Comparison of ENCODE assay signal across 14 cellular contexts in the genomic region with DNA sequence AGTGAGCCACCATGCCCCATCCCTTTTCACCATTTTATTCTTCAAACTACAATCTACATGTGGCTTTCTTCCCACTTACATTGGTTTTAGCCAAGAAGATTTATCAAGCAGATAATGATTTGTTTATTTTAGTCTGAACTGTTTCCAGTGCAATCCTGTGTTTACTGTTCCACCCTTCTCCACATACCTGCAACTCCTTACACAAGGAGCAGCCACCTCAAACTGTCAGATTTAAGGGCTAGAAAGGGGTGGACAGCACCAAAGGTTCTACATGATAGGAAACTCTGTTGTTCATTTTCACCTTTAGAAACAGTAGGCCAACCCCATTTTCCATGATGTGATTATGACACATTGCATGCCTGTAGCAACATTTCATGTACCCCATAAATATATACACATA. TPM values are rescaled to one million over a fixed set of nuclear protein-coding genes. Genes with fewer than 3 reads are reported as not detected.
DNase-seq lines count a peak whose midpoint lies in the region; ATAC-seq, FAIRE-seq and TF ChIP-seq lines count a peak whose summit lies in the region.
"Had no signal": no experiment of that assay in that cellular context is flagged by ENCODE, and none has a peak within 500 bp of the region (broad histone marks: within the 10 kb centered on the region; RNA-seq: fewer than 3 reads in every experiment).

No MANE protein-coding gene starts in this region.

- peaks cover 17% of the 10 kb centered on the region for H3K36me3 Mint-ChIP-seq in T-helper 1 cell treated with Interleukin-12 subunit alpha and Interleukin-12 subunit beta and Interleukin-4 antibody, amounts not matched to agents 30 μg/mL and 1 μg/mL, for 36 hours (ENCODE audit: low read depth)
- peaks cover 20% of the 10 kb centered on the region for H3K36me3 Mint-ChIP-seq in nephron progenitor cell (ENCODE audit: low read depth)

- no peaks in the 10 kb centered on the region; the same call in 1 of the 2 replicates for H3K36me3 ChIP-seq in KMS-11 (ENCODE audit: insufficient read depth)
- H3K36me3 ChIP-seq in K562 (ENCODE audit: control insufficient read depth, insufficient read depth, low read length), result peaks cover 45% of the 10 kb centered on the region

- H3K4me1 ChIP-seq in KMS-11 (ENCODE audit: low read depth, poor library complexity, severe bottlenecking), result peaks cover 41% of the 10 kb centered on the region
- peaks cover 20 to 24% of the 10 kb centered on the region in 2 experiments; a peak in 4 of 5 replicates for H3K4me1 ChIP-seq in K562 (replicated peaks in 1 of 2; ENCODE audit: control insufficient read depth in 2 of 2, insufficient read depth in 2 of 2, low read length in 2 of 2)

- peak overlapping the region; percentile 94 for H3K4me3 Mint-ChIP-seq in T-helper 1 cell treated with Interleukin-12 subunit alpha and Interleukin-12 subunit beta and Interleukin-4 antibody, amounts not matched to agents 30 μg/mL and 1 μg/mL, for 36 hours
- peak overlapping the region; percentile 98 for H3K4me3 Mint-ChIP-seq in nephron progenitor cell

- intact Hi-C loops in K562 (cut with micrococcal nuclease), result no loop called here

- POLR2A ChIA-PET in K562 (lab: Yijun Ruan, JAX), result interaction anchor here (0.6 to 3.8 kb wide), 3 partner anchors 11 to 16 kb away, joined by 3 to 13 read pairs (median 5); a partner anchor contains a TSS

- H4K20me1 ChIP-seq in KMS-11 (ENCODE audit: insufficient read depth), result no peaks in the 10 kb centered on the region
- H4K20me1 ChIP-seq in K562 (replicated peaks; ENCODE audit: control insufficient read depth, insufficient read depth, low read length), result no peaks in the 10 kb centered on the region

- CTCF ChIA-PET in K562 (lab: Yijun Ruan, JAX; ENCODE audit: low intra/inter-chr PET ratio), result interaction anchor here (2.7 kb wide), 1 partner anchor 139 kb away, joined by 20 read pairs; no protein-coding TSS in a partner anchor

- TF ChIP-seq CTCF in KMS-11 (conservative IDR thresholded peaks at IDR 0.05; ENCODE audit: low read depth, low read length) (no peak), K562 (IDR thresholded peaks at IDR 0.05 in 2 of 3, conservative IDR thresholded peaks at IDR 0.05 in 1 of 3; ENCODE audit: insufficient read depth in 2 of 3, low read depth in 1 of 3, low read length in 3 of 3) (no peak), nephron progenitor cell (IDR thresholded peaks at IDR 0.05) (no peak)

- no peak overlapping the region for H3K9ac ChIP-seq in KMS-11
- H3K9ac ChIP-seq in K562 (ENCODE audit: insufficient read depth in 1 of 2, low read depth in 2 of 2, low read length in 2 of 2), result no peak overlapping the region

- TF ChIP-seq RAD21 in K562 (CRISPR knock-in tag; conservative IDR thresholded peaks at IDR 0.05 in 1 of 2, IDR thresholded peaks at IDR 0.05 in 1 of 2), result no peak

- H3K4me1 Mint-ChIP-seq in T-helper 1 cell treated with Interleukin-12 subunit alpha and Interleukin-12 subunit beta and Interleukin-4 antibody, amounts not matched to agents 30 μg/mL and 1 μg/mL, for 36 hours (ENCODE audit: low read depth), result peaks cover 25% of the 10 kb centered on the region
- peaks cover 35% of the 10 kb centered on the region for H3K4me1 Mint-ChIP-seq in nephron progenitor cell

- no peak overlapping the region for H3K4me3 ChIP-seq in KMS-11 (IDR thresholded peaks at IDR 0.05; ENCODE audit: insufficient read depth, low read depth, low read length)
- peak overlapping the region; percentile 92; the same call in 1 of the 2 replicates for H3K4me3 ChIP-seq in K562

- TF ChIP-seq EP300 in K562 (IDR thresholded peaks at IDR 0.05; ENCODE audit: low read length), result no peak

- H3K27me3 ChIP-seq in KMS-11 (ENCODE audit: insufficient read depth, low read depth) (no peaks in the 10 kb centered on the region), K562 (ENCODE audit: control insufficient read depth in 2 of 2, insufficient read depth in 2 of 2, low read length in 2 of 2) (no peaks in the 10 kb centered on the region)
- H3K27me3 ChIP-seq: sigmoid colon, tibial artery had no signal

- DNase-seq in T-helper 1 cell (no peak), K562 (ENCODE audit: extremely low read depth in 1 of 4, low spot score in 3 of 4) (no peak), nephron progenitor cell (no peak), RCC 7860 (ENCODE audit: low spot score) (no peak), ecto neural progenitor cell (ENCODE audit: low spot score) (no peak), UCSD-AML1 (lab: John Stamatoyannopoulos, UW; ENCODE audit: unreplicated experiment) (no peak)
- DNase-seq: amygdala, MM.1S, NCI-H226, RPMI8226, sigmoid colon, tibial artery had no signal

- no peak for ATAC-seq in K562

- TF ChIP-seq POLR2A in K562 (conservative IDR thresholded peaks at IDR 0.05), result no peak

- H3K27ac Mint-ChIP-seq in T-helper 1 cell treated with Interleukin-12 subunit alpha and Interleukin-12 subunit beta and Interleukin-4 antibody, amounts not matched to agents 30 μg/mL and 1 μg/mL, for 36 hours, result peak overlapping the region; percentile 43
- H3K27ac Mint-ChIP-seq in nephron progenitor cell, result peak overlapping the region; percentile 54

- H3K79me2 ChIP-seq in KMS-11 (ENCODE audit: insufficient read depth, low read depth) (peaks cover 32% of the 10 kb centered on the region; the same call in 1 of the 2 replicates), K562 (ENCODE audit: control insufficient read depth, insufficient read depth, low read length) (peaks cover 52% of the 10 kb centered on the region)

- no peaks in the 10 kb centered on the region for H3K27me3 Mint-ChIP-seq in T-helper 1 cell treated with Interleukin-12 subunit alpha and Interleukin-12 subunit beta and Interleukin-4 antibody, amounts not matched to agents 30 μg/mL and 1 μg/mL, for 36 hours (ENCODE audit: low read depth)
- no peaks in the 10 kb centered on the region for H3K27me3 Mint-ChIP-seq in nephron progenitor cell (ENCODE audit: low read depth, poor library complexity)

- no peaks in the 10 kb centered on the region for H3K9me1 ChIP-seq in K562 (ENCODE audit: control insufficient read depth, insufficient read depth, low read length)

- no peaks in the 10 kb centered on the region for H3K9me3 ChIP-seq in K562 (replicated peaks; ENCODE audit: control insufficient read depth, insufficient read depth, low read depth, low read length)
- H3K9me3 ChIP-seq: sigmoid colon, tibial artery had no signal

- peak overlapping the region; percentile 89; the same call in 1 of the 2 replicates for H3K4me2 ChIP-seq in KMS-11
- H3K4me2 ChIP-seq in K562 (ENCODE audit: insufficient read depth, low read length), result 0 out of 2 replicates have a peak overlapping the region, but pooled peaks have one; percentile 99

- H3K27ac ChIP-seq in KMS-11 (no peak overlapping the region), K562 (ENCODE audit: extremely low read depth, low read depth, low read length) (no peak overlapping the region; the same call in 2 of the 3 replicates)

- in situ Hi-C loops in K562 (cut with MboI), result no loop called here

- FAIRE-seq in K562 (lab: Jason Lieb, UNC), result no peak
- no peak for FAIRE-seq in RCC 7860 (lab: Jason Lieb, UNC)

- no peak overlapping the region for H2AFZ ChIP-seq in KMS-11 (ENCODE audit: low read depth)
- H2AFZ ChIP-seq in K562 (ENCODE audit: low read depth, low read length), result no peak overlapping the region

- BruUV-seq in K562 (replicated peaks; lab: Mats Ljungman, UMichigan), result no TSS peak

- no peaks in the 10 kb centered on the region for H3K9me3 Mint-ChIP-seq in T-helper 1 cell treated with Interleukin-12 subunit alpha and Interleukin-12 subunit beta and Interleukin-4 antibody, amounts not matched to agents 30 μg/mL and 1 μg/mL, for 36 hours
- H3K9me3 Mint-ChIP-seq in nephron progenitor cell, result no peaks in the 10 kb centered on the region

RNA-seq across cellular contexts. Expression of a gene that starts 1.9 kb away (rescaled TPM):
- total RNA-seq in K562 (2011; cell fraction: chromatin; rRNA removed; ENCODE audit: low replicate concordance), result 45.7 and 57.8 TPM in 2 replicates
- total RNA-seq in K562 (2011; cell fraction: nucleolus; rRNA removed), result 36.1 and 40.2 TPM in 2 replicates
- total RNA-seq in K562 (2011; cell fraction: nucleoplasm; rRNA removed), result 40.8 and 43.7 TPM in 2 replicates
- total RNA-seq in K562 (2014; rRNA removed) (9.4 and 12.0 TPM in 2 replicates), K562 (2014; rRNA removed; fragmentation: Illumina TruSeq; extraction: Trizol) (6.3 and 6.6 TPM in 2 replicates), K562 (2015; rRNA removed; fragmentation: Illumina TruSeq; extraction: Trizol) (9.0 and 9.4 TPM in 2 replicates), K562 (2021) (11.1 and 12.5 TPM in 2 replicates)
- polyA plus RNA-seq in K562 (2011; rRNA removed) (8.1 and 10.5 TPM in 2 replicates), K562 (2014; fragmentation: Illumina TruSeq; extraction: Trizol) (10.5 and 12.6 TPM in 2 replicates), K562 (2014; fragmentation: Nextera tagmentation; extraction: Ambion mirVana) (1 to 10 TPM; 3.4 to 3.6 TPM), K562 (2014; rRNA removed) (8.3 and 8.8 TPM in 2 replicates)
- polyA plus RNA-seq in K562 (2011; cell fraction: cytosol; rRNA removed), result 5.6 and 8.2 TPM in 2 replicates
- polyA plus RNA-seq in K562 (2011; cell fraction: nucleus; rRNA removed), result 7.3 and 11.3 TPM in 2 replicates
- polyA plus RNA-seq in K562 (2012), result 10.6 and 11.1 TPM in 2 replicates
- 12.3 and 18.9 TPM in 2 replicates for polyA minus RNA-seq in K562 (2011; rRNA and poly(A)+ RNA removed)
- 4.2 and 8.2 TPM in 2 replicates for polyA minus RNA-seq in K562 (2011; cell fraction: cytosol; rRNA and poly(A)+ RNA removed)
- 5.3 and 8.8 TPM in 2 replicates for polyA minus RNA-seq in K562 (2011; cell fraction: nucleus; rRNA and poly(A)+ RNA removed)

RNA-seq across cellular contexts. Expression of a gene that starts 2.4 kb away (rescaled TPM):
- 29.7 and 49.0 TPM in 2 replicates for total RNA-seq in K562 (2011; cell fraction: chromatin; rRNA removed; ENCODE audit: low replicate concordance)
- 21.0 and 22.5 TPM in 2 replicates for total RNA-seq in K562 (2011; cell fraction: nucleolus; rRNA removed)
- total RNA-seq in K562 (2011; cell fraction: nucleoplasm; rRNA removed), result 22.1 and 38.2 TPM in 2 replicates
- total RNA-seq in K562 (2014; rRNA removed), result 6.0 and 12.2 TPM in 2 replicates
- 8.8 and 9.0 TPM in 2 replicates for total RNA-seq in K562 (2014; rRNA removed; fragmentation: Illumina TruSeq; extraction: Trizol)
- 6.8 and 7.8 TPM in 2 replicates for total RNA-seq in K562 (2015; rRNA removed; fragmentation: Illumina TruSeq; extraction: Trizol)
- 8.2 and 9.6 TPM in 2 replicates for total RNA-seq in K562 (2021)
- 5.5 and 7.7 TPM in 2 replicates for polyA plus RNA-seq in K562 (2011; rRNA removed)
- 5.1 and 7.1 TPM in 2 replicates for polyA plus RNA-seq in K562 (2011; cell fraction: cytosol; rRNA removed)
- polyA plus RNA-seq in K562 (2011; cell fraction: nucleus; rRNA removed), result 8.0 and 9.9 TPM in 2 replicates
- 10.0 and 17.2 TPM in 2 replicates for polyA plus RNA-seq in K562 (2012)
- 11.8 and 12.1 TPM in 2 replicates for polyA plus RNA-seq in K562 (2014; fragmentation: Illumina TruSeq; extraction: Trizol)
- polyA plus RNA-seq in K562 (2014; fragmentation: Nextera tagmentation; extraction: Ambion mirVana), result 10 to 100 TPM; 11.5 to 16.0 TPM
- polyA plus RNA-seq in K562 (2014; rRNA removed), result 10.9 and 14.5 TPM in 2 replicates
- 5.8 and 9.6 TPM in 2 replicates for polyA minus RNA-seq in K562 (2011; rRNA and poly(A)+ RNA removed)
- polyA minus RNA-seq in K562 (2011; cell fraction: cytosol; rRNA and poly(A)+ RNA removed), result 3.7 and 6.1 TPM in 2 replicates
- polyA minus RNA-seq in K562 (2011; cell fraction: nucleus; rRNA and poly(A)+ RNA removed), result 6.6 and 7.0 TPM in 2 replicates

RNA-seq across cellular contexts. Expression of a gene that starts 16.0 kb away (rescaled TPM):
- total RNA-seq in K562 (2011; cell fraction: chromatin; rRNA removed; ENCODE audit: low replicate concordance), result 253 and 412 TPM in 2 replicates
- 1,095 and 1,098 TPM in 2 replicates for total RNA-seq in K562 (2011; cell fraction: nucleolus; rRNA removed)
- total RNA-seq in K562 (2011; cell fraction: nucleoplasm; rRNA removed), result 971 and 1,742 TPM in 2 replicates
- total RNA-seq in K562 (2014; rRNA removed) (2,067 and 2,551 TPM in 2 replicates), K562 (2014; rRNA removed; fragmentation: Illumina TruSeq; extraction: Trizol) (2,142 and 2,848 TPM in 2 replicates), K562 (2015; rRNA removed; fragmentation: Illumina TruSeq; extraction: Trizol) (2,702 and 3,023 TPM in 2 replicates), K562 (2021) (1,539 and 1,728 TPM in 2 replicates)
- polyA plus RNA-seq in K562 (2011; rRNA removed) (5,002 and 6,155 TPM in 2 replicates), K562 (2014; fragmentation: Illumina TruSeq; extraction: Trizol) (4,115 and 4,591 TPM in 2 replicates), K562 (2014; fragmentation: Nextera tagmentation; extraction: Ambion mirVana) (1,000 to 10,000 TPM; 3,710 to 4,120 TPM), K562 (2014; rRNA removed) (3,174 and 4,926 TPM in 2 replicates)
- polyA plus RNA-seq in K562 (2011; cell fraction: cytosol; rRNA removed), result 2,939 and 4,172 TPM in 2 replicates
- 1,268 and 1,390 TPM in 2 replicates for polyA plus RNA-seq in K562 (2011; cell fraction: nucleus; rRNA removed)
- polyA plus RNA-seq in K562 (2012), result 3,200 and 4,932 TPM in 2 replicates
- 945 and 1,386 TPM in 2 replicates for polyA minus RNA-seq in K562 (2011; rRNA and poly(A)+ RNA removed)
- polyA minus RNA-seq in K562 (2011; cell fraction: cytosol; rRNA and poly(A)+ RNA removed), result 577 and 776 TPM in 2 replicates
- 198 and 385 TPM in 2 replicates for polyA minus RNA-seq in K562 (2011; cell fraction: nucleus; rRNA and poly(A)+ RNA removed)

RNA-seq across cellular contexts. Expression of a gene that starts 18.0 kb away (rescaled TPM):
- total RNA-seq in K562 (2011; cell fraction: chromatin; rRNA removed; ENCODE audit: low replicate concordance), result 277 and 420 TPM in 2 replicates
- total RNA-seq in K562 (2011; cell fraction: nucleolus; rRNA removed), result 213 and 237 TPM in 2 replicates
- 221 and 229 TPM in 2 replicates for total RNA-seq in K562 (2011; cell fraction: nucleoplasm; rRNA removed)
- total RNA-seq in K562 (2014; rRNA removed), result 65.3 and 68.6 TPM in 2 replicates
- 57.8 and 61.9 TPM in 2 replicates for total RNA-seq in K562 (2014; rRNA removed; fragmentation: Illumina TruSeq; extraction: Trizol)
- total RNA-seq in K562 (2015; rRNA removed; fragmentation: Illumina TruSeq; extraction: Trizol), result 56.9 and 57.4 TPM in 2 replicates
- total RNA-seq in K562 (2021), result 56.8 and 60.7 TPM in 2 replicates
- polyA plus RNA-seq in K562 (2011; rRNA removed), result 58.1 and 98.5 TPM in 2 replicates
- polyA plus RNA-seq in K562 (2011; cell fraction: cytosol; rRNA removed), result 45.3 and 56.2 TPM in 2 replicates
- polyA plus RNA-seq in K562 (2011; cell fraction: nucleus; rRNA removed), result 109 and 138 TPM in 2 replicates
- 59.7 and 71.1 TPM in 2 replicates for polyA plus RNA-seq in K562 (2012)
- 67.8 and 75.1 TPM in 2 replicates for polyA plus RNA-seq in K562 (2014; fragmentation: Illumina TruSeq; extraction: Trizol)
- 10 to 100 TPM; 51.7 to 91.5 TPM for polyA plus RNA-seq in K562 (2014; fragmentation: Nextera tagmentation; extraction: Ambion mirVana)
- polyA plus RNA-seq in K562 (2014; rRNA removed), result 96.2 and 97.9 TPM in 2 replicates
- polyA minus RNA-seq in K562 (2011; rRNA and poly(A)+ RNA removed), result 52.6 and 91.8 TPM in 2 replicates
- 19.5 and 27.7 TPM in 2 replicates for polyA minus RNA-seq in K562 (2011; cell fraction: cytosol; rRNA and poly(A)+ RNA removed)
- 52.2 and 56.8 TPM in 2 replicates for polyA minus RNA-seq in K562 (2011; cell fraction: nucleus; rRNA and poly(A)+ RNA removed)

RNA-seq across cellular contexts. Expression of a gene that starts 24.3 kb away (rescaled TPM):
- 4.9 and 13.4 TPM in 2 replicates for total RNA-seq in K562 (2011; cell fraction: chromatin; rRNA removed; ENCODE audit: low replicate concordance)
- total RNA-seq in K562 (2011; cell fraction: nucleolus; rRNA removed), result 12.0 and 15.2 TPM in 2 replicates
- total RNA-seq in K562 (2011; cell fraction: nucleoplasm; rRNA removed), result 8.1 and 8.3 TPM in 2 replicates
- total RNA-seq in K562 (2014; rRNA removed), result 11.7 and 13.9 TPM in 2 replicates
- 3.9 and 4.7 TPM in 2 replicates for total RNA-seq in K562 (2014; rRNA removed; fragmentation: Illumina TruSeq; extraction: Trizol)
- 8.4 and 9.4 TPM in 2 replicates for total RNA-seq in K562 (2015; rRNA removed; fragmentation: Illumina TruSeq; extraction: Trizol)
- total RNA-seq in K562 (2021), result 10.6 TPM in 2 replicates
- 5.3 and 7.5 TPM in 2 replicates for polyA plus RNA-seq in K562 (2011; rRNA removed)
- polyA plus RNA-seq in K562 (2011; cell fraction: cytosol; rRNA removed), result 8.4 and 15.8 TPM in 2 replicates
- 8.6 and 12.3 TPM in 2 replicates for polyA plus RNA-seq in K562 (2011; cell fraction: nucleus; rRNA removed)
- polyA plus RNA-seq in K562 (2012), result 16.2 and 33.1 TPM in 2 replicates
- 11.3 TPM in 2 replicates for polyA plus RNA-seq in K562 (2014; fragmentation: Illumina TruSeq; extraction: Trizol)
- 10 to 100 TPM in 1 of 2 experiments, 1 to 10 TPM in 1; 4.4 to 10.2 TPM for polyA plus RNA-seq in K562 (2014; fragmentation: Nextera tagmentation; extraction: Ambion mirVana)
- polyA plus RNA-seq in K562 (2014; rRNA removed), result 12.0 and 13.1 TPM in 2 replicates
- 2.5 and 4.1 TPM in 2 replicates for polyA minus RNA-seq in K562 (2011; rRNA and poly(A)+ RNA removed)
- 2.3 and 3.0 TPM in 2 replicates for polyA minus RNA-seq in K562 (2011; cell fraction: cytosol; rRNA and poly(A)+ RNA removed)
- polyA minus RNA-seq in K562 (2011; cell fraction: nucleus; rRNA and poly(A)+ RNA removed), result 3.2 and 3.3 TPM in 2 replicates
